1 cellular context compared by ENCODE assay signal in genomic region chr4:143344774-143345173, GRCh38.
TF ChIP-seq lines count a peak whose summit lies in the region.

No MANE protein-coding gene starts in this region.

TF ChIP-seq in K562, 482 proteins besides CTCF, POLR2A, EP300 and RAD21 (continued from another document and continues in another):
- TF ChIP-seq ZBTB26 (CRISPR knock-in tag; IDR thresholded peaks at IDR 0.05): no peak
- TF ChIP-seq TCF3 (CRISPR knock-in tag; IDR thresholded peaks at IDR 0.05): peak; percentile 76
- TF ChIP-seq CBFA2T3 (IDR thresholded peaks at IDR 0.05): peak; percentile 86
- no peak for TF ChIP-seq TCFL5 (CRISPR knock-in tag; conservative IDR thresholded peaks at IDR 0.05)
- TF ChIP-seq PML (IDR thresholded peaks at IDR 0.05; ENCODE audit: low read length): peak; percentile 29; the same call in 1 of the 2 replicates
- no peak for TF ChIP-seq WHSC1 (IDR thresholded peaks at IDR 0.05; ENCODE audit: low read length)
- peak; percentile 85 for TF ChIP-seq SMARCB1 (IDR thresholded peaks at IDR 0.05; ENCODE audit: insufficient read length, low read depth)
- peak; percentile 75 for TF ChIP-seq CBFA2T2 (conservative IDR thresholded peaks at IDR 0.05)
- TF ChIP-seq, protein P1, sequence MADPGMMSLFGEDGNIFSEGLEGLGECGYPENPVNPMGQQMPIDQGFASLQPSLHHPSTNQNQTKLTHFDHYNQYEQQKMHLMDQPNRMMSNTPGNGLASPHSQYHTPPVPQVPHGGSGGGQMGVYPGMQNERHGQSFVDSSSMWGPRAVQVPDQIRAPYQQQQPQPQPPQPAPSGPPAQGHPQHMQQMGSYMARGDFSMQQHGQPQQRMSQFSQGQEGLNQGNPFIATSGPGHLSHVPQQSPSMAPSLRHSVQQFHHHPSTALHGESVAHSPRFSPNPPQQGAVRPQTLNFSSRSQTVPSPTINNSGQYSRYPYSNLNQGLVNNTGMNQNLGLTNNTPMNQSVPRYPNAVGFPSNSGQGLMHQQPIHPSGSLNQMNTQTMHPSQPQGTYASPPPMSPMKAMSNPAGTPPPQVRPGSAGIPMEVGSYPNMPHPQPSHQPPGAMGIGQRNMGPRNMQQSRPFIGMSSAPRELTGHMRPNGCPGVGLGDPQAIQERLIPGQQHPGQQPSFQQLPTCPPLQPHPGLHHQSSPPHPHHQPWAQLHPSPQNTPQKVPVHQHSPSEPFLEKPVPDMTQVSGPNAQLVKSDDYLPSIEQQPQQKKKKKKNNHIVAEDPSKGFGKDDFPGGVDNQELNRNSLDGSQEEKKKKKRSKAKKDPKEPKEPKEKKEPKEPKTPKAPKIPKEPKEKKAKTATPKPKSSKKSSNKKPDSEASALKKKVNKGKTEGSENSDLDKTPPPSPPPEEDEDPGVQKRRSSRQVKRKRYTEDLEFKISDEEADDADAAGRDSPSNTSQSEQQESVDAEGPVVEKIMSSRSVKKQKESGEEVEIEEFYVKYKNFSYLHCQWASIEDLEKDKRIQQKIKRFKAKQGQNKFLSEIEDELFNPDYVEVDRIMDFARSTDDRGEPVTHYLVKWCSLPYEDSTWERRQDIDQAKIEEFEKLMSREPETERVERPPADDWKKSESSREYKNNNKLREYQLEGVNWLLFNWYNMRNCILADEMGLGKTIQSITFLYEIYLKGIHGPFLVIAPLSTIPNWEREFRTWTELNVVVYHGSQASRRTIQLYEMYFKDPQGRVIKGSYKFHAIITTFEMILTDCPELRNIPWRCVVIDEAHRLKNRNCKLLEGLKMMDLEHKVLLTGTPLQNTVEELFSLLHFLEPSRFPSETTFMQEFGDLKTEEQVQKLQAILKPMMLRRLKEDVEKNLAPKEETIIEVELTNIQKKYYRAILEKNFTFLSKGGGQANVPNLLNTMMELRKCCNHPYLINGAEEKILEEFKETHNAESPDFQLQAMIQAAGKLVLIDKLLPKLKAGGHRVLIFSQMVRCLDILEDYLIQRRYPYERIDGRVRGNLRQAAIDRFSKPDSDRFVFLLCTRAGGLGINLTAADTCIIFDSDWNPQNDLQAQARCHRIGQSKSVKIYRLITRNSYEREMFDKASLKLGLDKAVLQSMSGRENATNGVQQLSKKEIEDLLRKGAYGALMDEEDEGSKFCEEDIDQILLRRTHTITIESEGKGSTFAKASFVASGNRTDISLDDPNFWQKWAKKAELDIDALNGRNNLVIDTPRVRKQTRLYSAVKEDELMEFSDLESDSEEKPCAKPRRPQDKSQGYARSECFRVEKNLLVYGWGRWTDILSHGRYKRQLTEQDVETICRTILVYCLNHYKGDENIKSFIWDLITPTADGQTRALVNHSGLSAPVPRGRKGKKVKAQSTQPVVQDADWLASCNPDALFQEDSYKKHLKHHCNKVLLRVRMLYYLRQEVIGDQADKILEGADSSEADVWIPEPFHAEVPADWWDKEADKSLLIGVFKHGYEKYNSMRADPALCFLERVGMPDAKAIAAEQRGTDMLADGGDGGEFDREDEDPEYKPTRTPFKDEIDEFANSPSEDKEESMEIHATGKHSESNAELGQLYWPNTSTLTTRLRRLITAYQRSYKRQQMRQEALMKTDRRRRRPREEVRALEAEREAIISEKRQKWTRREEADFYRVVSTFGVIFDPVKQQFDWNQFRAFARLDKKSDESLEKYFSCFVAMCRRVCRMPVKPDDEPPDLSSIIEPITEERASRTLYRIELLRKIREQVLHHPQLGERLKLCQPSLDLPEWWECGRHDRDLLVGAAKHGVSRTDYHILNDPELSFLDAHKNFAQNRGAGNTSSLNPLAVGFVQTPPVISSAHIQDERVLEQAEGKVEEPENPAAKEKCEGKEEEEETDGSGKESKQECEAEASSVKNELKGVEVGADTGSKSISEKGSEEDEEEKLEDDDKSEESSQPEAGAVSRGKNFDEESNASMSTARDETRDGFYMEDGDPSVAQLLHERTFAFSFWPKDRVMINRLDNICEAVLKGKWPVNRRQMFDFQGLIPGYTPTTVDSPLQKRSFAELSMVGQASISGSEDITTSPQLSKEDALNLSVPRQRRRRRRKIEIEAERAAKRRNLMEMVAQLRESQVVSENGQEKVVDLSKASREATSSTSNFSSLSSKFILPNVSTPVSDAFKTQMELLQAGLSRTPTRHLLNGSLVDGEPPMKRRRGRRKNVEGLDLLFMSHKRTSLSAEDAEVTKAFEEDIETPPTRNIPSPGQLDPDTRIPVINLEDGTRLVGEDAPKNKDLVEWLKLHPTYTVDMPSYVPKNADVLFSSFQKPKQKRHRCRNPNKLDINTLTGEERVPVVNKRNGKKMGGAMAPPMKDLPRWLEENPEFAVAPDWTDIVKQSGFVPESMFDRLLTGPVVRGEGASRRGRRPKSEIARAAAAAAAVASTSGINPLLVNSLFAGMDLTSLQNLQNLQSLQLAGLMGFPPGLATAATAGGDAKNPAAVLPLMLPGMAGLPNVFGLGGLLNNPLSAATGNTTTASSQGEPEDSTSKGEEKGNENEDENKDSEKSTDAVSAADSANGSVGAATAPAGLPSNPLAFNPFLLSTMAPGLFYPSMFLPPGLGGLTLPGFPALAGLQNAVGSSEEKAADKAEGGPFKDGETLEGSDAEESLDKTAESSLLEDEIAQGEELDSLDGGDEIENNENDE (IDR thresholded peaks at IDR 0.05; ENCODE audit: low read depth, low read length): no peak
- no peak for TF ChIP-seq ZNF76 (CRISPR knock-in tag; IDR thresholded peaks at IDR 0.05; ENCODE audit: borderline replicate concordance)
- 0 out of 2 replicates have a peak, but pooled peaks have one; percentile 27 for TF ChIP-seq GATA2 (CRISPR knock-in tag; IDR thresholded peaks at IDR 0.05)
- no peak for TF ChIP-seq JUN (IDR thresholded peaks at IDR 0.05; ENCODE audit: borderline replicate concordance, low read depth, low read length)
- TF ChIP-seq JUN (CRISPR knock-in tag; IDR thresholded peaks at IDR 0.05; ENCODE audit: borderline replicate concordance): no peak
- TF ChIP-seq ZNF780A (CRISPR knock-in tag; IDR thresholded peaks at IDR 0.05): no peak
- TF ChIP-seq FOXP1 (CRISPR knock-in tag; IDR thresholded peaks at IDR 0.05): no peak
- TF ChIP-seq, protein P2, sequence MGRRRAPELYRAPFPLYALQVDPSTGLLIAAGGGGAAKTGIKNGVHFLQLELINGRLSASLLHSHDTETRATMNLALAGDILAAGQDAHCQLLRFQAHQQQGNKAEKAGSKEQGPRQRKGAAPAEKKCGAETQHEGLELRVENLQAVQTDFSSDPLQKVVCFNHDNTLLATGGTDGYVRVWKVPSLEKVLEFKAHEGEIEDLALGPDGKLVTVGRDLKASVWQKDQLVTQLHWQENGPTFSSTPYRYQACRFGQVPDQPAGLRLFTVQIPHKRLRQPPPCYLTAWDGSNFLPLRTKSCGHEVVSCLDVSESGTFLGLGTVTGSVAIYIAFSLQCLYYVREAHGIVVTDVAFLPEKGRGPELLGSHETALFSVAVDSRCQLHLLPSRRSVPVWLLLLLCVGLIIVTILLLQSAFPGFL (CRISPR knock-in tag; IDR thresholded peaks at IDR 0.05): no peak
- TF ChIP-seq ZFP30 (CRISPR knock-in tag; IDR thresholded peaks at IDR 0.05; ENCODE audit: borderline replicate concordance): no peak
- peak; percentile 86; the same call in 1 of the 2 replicates for TF ChIP-seq BHLHE40 (IDR thresholded peaks at IDR 0.05; ENCODE audit: low read length)
- TF ChIP-seq PRPF4 (IDR thresholded peaks at IDR 0.05; ENCODE audit: insufficient read depth, low read depth, low read length, poor library complexity, severe bottlenecking): no peak
- TF ChIP-seq SMARCE1 (IDR thresholded peaks at IDR 0.05): peak; percentile 55; the same call in 1 of the 2 replicates
- TF ChIP-seq, protein P3, sequence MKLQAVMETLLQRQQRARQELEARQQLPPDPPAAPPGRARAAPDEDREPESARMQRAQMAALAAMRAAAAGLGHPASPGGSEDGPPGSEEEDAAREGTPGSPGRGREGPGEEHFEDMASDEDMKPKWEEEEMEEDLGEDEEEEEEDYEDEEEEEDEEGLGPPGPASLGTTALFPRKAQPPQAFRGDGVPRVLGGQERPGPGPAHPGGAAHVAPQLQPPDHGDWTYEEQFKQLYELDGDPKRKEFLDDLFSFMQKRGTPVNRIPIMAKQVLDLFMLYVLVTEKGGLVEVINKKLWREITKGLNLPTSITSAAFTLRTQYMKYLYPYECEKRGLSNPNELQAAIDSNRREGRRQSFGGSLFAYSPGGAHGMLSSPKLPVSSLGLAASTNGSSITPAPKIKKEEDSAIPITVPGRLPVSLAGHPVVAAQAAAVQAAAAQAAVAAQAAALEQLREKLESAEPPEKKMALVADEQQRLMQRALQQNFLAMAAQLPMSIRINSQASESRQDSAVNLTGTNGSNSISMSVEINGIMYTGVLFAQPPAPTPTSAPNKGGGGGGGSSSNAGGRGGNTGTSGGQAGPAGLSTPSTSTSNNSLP (IDR thresholded peaks at IDR 0.05; ENCODE audit: borderline replicate concordance, low read depth, low read length): peak; percentile 52; the same call in 1 of the 2 replicates
- peak; percentile 77 for TF ChIP-seq DPF2 (IDR thresholded peaks at IDR 0.05)
- TF ChIP-seq MNT (conservative IDR thresholded peaks at IDR 0.05): peak in 1 of 2 experiments; percentile 22; a peak in 1 of 4 replicates
- no peak for TF ChIP-seq MLLT1 (IDR thresholded peaks at IDR 0.05)
- no peak for TF ChIP-seq MED1 (CRISPR knock-in tag; IDR thresholded peaks at IDR 0.05; ENCODE audit: borderline replicate concordance)
- TF ChIP-seq, protein P4, sequence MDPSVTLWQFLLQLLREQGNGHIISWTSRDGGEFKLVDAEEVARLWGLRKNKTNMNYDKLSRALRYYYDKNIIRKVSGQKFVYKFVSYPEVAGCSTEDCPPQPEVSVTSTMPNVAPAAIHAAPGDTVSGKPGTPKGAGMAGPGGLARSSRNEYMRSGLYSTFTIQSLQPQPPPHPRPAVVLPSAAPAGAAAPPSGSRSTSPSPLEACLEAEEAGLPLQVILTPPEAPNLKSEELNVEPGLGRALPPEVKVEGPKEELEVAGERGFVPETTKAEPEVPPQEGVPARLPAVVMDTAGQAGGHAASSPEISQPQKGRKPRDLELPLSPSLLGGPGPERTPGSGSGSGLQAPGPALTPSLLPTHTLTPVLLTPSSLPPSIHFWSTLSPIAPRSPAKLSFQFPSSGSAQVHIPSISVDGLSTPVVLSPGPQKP (CRISPR knock-in tag; IDR thresholded peaks at IDR 0.05): no peak
- TF ChIP-seq POLR2AphosphoS5 (IDR thresholded peaks at IDR 0.05; ENCODE audit: control insufficient read depth, insufficient read depth, low read depth, low read length): peak; percentile 67; the same call in 1 of the 2 replicates
- TF ChIP-seq TAF15 (IDR thresholded peaks at IDR 0.05; ENCODE audit: low read depth, low read length): no peak
- TF ChIP-seq CEBPG (CRISPR knock-in tag; IDR thresholded peaks at IDR 0.05): no peak
- TF ChIP-seq CEBPG (tag; conservative IDR thresholded peaks at IDR 0.05 in 1 of 2, IDR thresholded peaks at IDR 0.05 in 1 of 2): no peak
- TF ChIP-seq, protein P5, sequence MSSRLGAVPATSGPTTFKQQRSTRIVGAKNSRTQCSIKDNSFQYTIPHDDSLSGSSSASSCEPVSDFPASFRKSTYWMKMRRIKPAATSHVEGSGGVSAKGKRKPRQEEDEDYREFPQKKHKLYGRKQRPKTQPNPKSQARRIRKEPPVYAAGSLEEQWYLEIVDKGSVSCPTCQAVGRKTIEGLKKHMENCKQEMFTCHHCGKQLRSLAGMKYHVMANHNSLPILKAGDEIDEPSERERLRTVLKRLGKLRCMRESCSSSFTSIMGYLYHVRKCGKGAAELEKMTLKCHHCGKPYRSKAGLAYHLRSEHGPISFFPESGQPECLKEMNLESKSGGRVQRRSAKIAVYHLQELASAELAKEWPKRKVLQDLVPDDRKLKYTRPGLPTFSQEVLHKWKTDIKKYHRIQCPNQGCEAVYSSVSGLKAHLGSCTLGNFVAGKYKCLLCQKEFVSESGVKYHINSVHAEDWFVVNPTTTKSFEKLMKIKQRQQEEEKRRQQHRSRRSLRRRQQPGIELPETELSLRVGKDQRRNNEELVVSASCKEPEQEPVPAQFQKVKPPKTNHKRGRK (tag; IDR thresholded peaks at IDR 0.05): no peak
- TF ChIP-seq GTF2B (IDR thresholded peaks at IDR 0.05; ENCODE audit: extremely low read depth, insufficient read length): no peak
- TF ChIP-seq, protein P6, sequence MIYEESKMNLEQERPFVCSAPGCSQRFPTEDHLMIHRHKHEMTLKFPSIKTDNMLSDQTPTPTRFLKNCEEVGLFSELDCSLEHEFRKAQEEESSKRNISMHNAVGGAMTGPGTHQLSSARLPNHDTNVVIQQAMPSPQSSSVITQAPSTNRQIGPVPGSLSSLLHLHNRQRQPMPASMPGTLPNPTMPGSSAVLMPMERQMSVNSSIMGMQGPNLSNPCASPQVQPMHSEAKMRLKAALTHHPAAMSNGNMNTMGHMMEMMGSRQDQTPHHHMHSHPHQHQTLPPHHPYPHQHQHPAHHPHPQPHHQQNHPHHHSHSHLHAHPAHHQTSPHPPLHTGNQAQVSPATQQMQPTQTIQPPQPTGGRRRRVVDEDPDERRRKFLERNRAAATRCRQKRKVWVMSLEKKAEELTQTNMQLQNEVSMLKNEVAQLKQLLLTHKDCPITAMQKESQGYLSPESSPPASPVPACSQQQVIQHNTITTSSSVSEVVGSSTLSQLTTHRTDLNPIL (CRISPR knock-in tag; IDR thresholded peaks at IDR 0.05): no peak
